Comparison of ENCODE assay signal across 1 cellular context in the genomic region with DNA sequence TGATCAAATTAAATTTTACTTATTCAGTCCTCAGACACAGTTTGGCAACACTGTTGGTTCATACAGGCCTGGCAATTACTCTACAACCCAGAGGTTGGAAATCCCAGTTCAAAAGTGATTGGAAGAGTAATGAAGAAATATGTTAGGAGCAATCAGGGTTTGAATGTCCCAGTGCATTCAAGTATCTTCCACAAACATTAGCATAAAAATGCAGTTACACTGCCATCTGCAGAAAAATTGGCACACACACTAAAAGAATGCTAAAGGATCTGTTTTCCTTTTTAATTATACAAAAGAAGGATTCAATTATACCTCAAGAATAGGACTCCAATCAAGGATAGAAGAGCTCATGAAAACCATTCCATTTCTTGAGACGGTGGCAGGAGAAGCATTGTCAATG.
TF ChIP-seq lines count a peak whose summit lies in the region.

No MANE protein-coding gene starts in this region.

TF ChIP-seq in A549, 52 proteins besides CTCF, POLR2A, EP300 and RAD21 (continued from another document):
- TF ChIP-seq FOSB (CRISPR knock-in tag; IDR thresholded peaks at IDR 0.05): no peak
- no peak for TF ChIP-seq HOXB13 (CRISPR knock-in tag; IDR thresholded peaks at IDR 0.05; ENCODE audit: low read depth)
- no peak for TF ChIP-seq RNF2 (IDR thresholded peaks at IDR 0.05; ENCODE audit: borderline replicate concordance, low read depth)
